1 cellular context compared by ENCODE assay signal in the genomic region with DNA sequence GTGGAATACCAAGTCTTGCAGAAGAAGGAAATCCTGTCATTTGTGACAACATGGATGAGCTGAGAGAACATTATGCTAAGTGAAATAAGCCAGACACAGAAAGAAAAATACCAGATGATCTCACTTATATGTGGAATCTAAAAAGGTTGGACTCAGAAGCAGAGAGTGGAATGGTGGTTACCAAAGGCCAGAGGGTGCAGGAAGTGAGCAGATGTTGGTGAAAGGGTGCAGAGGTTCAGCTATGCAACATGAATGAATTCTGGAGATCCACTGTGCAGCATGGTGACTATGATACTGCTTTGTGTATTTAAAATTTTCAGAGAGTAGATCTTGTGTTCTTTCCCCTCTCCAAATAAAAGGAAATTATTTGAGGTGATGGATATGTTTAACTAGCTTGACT.
TF ChIP-seq lines count a peak whose summit lies in the region.

No MANE protein-coding gene starts in this region.

TF ChIP-seq in IMR-90, 13 proteins besides CTCF, POLR2A, EP300 and RAD21:
- TF ChIP-seq, protein P1, sequence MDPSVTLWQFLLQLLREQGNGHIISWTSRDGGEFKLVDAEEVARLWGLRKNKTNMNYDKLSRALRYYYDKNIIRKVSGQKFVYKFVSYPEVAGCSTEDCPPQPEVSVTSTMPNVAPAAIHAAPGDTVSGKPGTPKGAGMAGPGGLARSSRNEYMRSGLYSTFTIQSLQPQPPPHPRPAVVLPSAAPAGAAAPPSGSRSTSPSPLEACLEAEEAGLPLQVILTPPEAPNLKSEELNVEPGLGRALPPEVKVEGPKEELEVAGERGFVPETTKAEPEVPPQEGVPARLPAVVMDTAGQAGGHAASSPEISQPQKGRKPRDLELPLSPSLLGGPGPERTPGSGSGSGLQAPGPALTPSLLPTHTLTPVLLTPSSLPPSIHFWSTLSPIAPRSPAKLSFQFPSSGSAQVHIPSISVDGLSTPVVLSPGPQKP (IDR thresholded peaks at IDR 0.05; ENCODE audit: borderline replicate concordance, low read depth, low read length): no peak
- TF ChIP-seq NFE2L2 (IDR thresholded peaks at IDR 0.05; ENCODE audit: low read depth, low read length) (no peak), MAZ (IDR thresholded peaks at IDR 0.05; ENCODE audit: borderline replicate concordance, low read depth, low read length) (no peak), MAFK (IDR thresholded peaks at IDR 0.05; ENCODE audit: low read depth, low read length) (no peak), SMC3 (IDR thresholded peaks at IDR 0.05; ENCODE audit: low read depth, low read length) (no peak), CEBPB (IDR thresholded peaks at IDR 0.05; ENCODE audit: low read depth, low read length) (no peak), RFX5 (IDR thresholded peaks at IDR 0.05; ENCODE audit: low read depth, low read length) (no peak), CHD1 (IDR thresholded peaks at IDR 0.05; ENCODE audit: low read depth, low read length) (no peak), FOS (IDR thresholded peaks at IDR 0.05; ENCODE audit: low read depth, low read length) (no peak), RCOR1 (IDR thresholded peaks at IDR 0.05; ENCODE audit: insufficient replicate concordance, low read length) (no peak)
- TF ChIP-seq, protein P2, sequence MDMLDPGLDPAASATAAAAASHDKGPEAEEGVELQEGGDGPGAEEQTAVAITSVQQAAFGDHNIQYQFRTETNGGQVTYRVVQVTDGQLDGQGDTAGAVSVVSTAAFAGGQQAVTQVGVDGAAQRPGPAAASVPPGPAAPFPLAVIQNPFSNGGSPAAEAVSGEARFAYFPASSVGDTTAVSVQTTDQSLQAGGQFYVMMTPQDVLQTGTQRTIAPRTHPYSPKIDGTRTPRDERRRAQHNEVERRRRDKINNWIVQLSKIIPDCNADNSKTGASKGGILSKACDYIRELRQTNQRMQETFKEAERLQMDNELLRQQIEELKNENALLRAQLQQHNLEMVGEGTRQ (IDR thresholded peaks at IDR 0.05; ENCODE audit: low read depth, low read length): no peak
TF ChIP-seq in IMR-90: peak in this region for 0.
